In genomic region chr3:134365766-134366065, GRCh38 we compare ENCODE assay signal across 12 cellular contexts. TPM values are rescaled to one million over a fixed set of nuclear protein-coding genes. Genes with fewer than 3 reads are reported as not detected.
DNase-seq lines count a peak whose midpoint lies in the region; ATAC-seq and TF ChIP-seq lines count a peak whose summit lies in the region.
"Had no signal": no experiment of that assay in that cellular context is flagged by ENCODE, and none has a peak within 500 bp of the region (broad histone marks: within the 10 kb centered on the region; RNA-seq: fewer than 3 reads in every experiment).

No MANE protein-coding gene starts in this region.

- TF ChIP-seq CTCF in AG04450 (IDR thresholded peaks at IDR 0.05; ENCODE audit: low read depth, low read length): no peak
- TF ChIP-seq CTCF in RWPE1 (conservative IDR thresholded peaks at IDR 0.05; ENCODE audit: low read depth): no peak
- no peak for TF ChIP-seq CTCF in fibroblast of lung (conservative IDR thresholded peaks at IDR 0.05 in 1 of 2, IDR thresholded peaks at IDR 0.05 in 1 of 2; ENCODE audit: low read depth in 1 of 2, low read length in 2 of 2)

- WGBS in trophoblast cell (ENCODE audit: extremely low coverage, insufficient coverage, insufficient read length): no CpG with 5 or more reads among the region's 4 CpGs

- H4K91ac ChIP-seq in trophoblast cell (ENCODE audit: low read depth, low read length): no peak overlapping the region

- H2BK120ac ChIP-seq in trophoblast cell (ENCODE audit: insufficient read depth, low read length, poor library complexity): no peak overlapping the region

- no peak overlapping the region for H3K4ac ChIP-seq in trophoblast cell (ENCODE audit: low read depth, low read length)

- H3K36me3 ChIP-seq in fibroblast of lung (ENCODE audit: control insufficient read depth, insufficient read depth, low read length) (peaks cover 77% of the 10 kb centered on the region), trophoblast cell (ENCODE audit: control insufficient read depth in 1 of 2, insufficient read depth in 2 of 2, low read length in 2 of 2) (peaks cover 86 to 94% of the 10 kb centered on the region in 2 experiments)

- H2BK5ac ChIP-seq in trophoblast cell (ENCODE audit: low read depth, low read length, poor library complexity): peak overlapping the region; percentile 5

- no peaks in the 10 kb centered on the region for H4K20me1 ChIP-seq in fibroblast of lung (ENCODE audit: control insufficient read depth, extremely low read depth, insufficient read depth, low read length)

- H3K79me1 ChIP-seq in trophoblast cell (ENCODE audit: low read length): peaks cover 62% of the 10 kb centered on the region

- H4K12ac ChIP-seq in trophoblast cell (ENCODE audit: low read depth, low read length): no peak overlapping the region

- H2AFZ ChIP-seq in fibroblast of lung (ENCODE audit: low read length) (no peak overlapping the region), trophoblast cell (ENCODE audit: insufficient read depth, low read length, poor library complexity) (no peak overlapping the region)

- H3K4me3 ChIP-seq in AG04450 (ENCODE audit: low read depth, low read length) (no peak overlapping the region), fibroblast of lung (replicated peaks in 1 of 4; ENCODE audit: control extremely low read depth in 1 of 4, insufficient read depth in 1 of 4, low read depth in 3 of 4, low read length in 4 of 4) (no peak overlapping the region), trophoblast cell (ENCODE audit: low read depth, low read length) (no peak overlapping the region)
- H3K4me3 ChIP-seq: testis had no signal

- ATAC-seq in GM21515 (IDR thresholded peaks at IDR 0.05; ENCODE audit: unreplicated experiment) (no peak), GM19351 (IDR thresholded peaks at IDR 0.05; ENCODE audit: unreplicated experiment) (no peak), HG03159 (IDR thresholded peaks at IDR 0.05; ENCODE audit: unreplicated experiment) (no peak)

- no peak overlapping the region for H3K14ac ChIP-seq in trophoblast cell (ENCODE audit: low read length)

- H3K27ac ChIP-seq in AG04450 (ENCODE audit: low read depth, low read length): peak overlapping the region; percentile 77
- peak overlapping the region; percentile 97 for H3K27ac ChIP-seq in RWPE1
- peak overlapping the region; percentile 54 for H3K27ac ChIP-seq in fibroblast of lung (ENCODE audit: insufficient read depth, low read length)
- peak overlapping the region; percentile 78 for H3K27ac ChIP-seq in trophoblast cell (ENCODE audit: low read depth, low read length)
- H3K27ac ChIP-seq: C4-2B, testis had no signal

- no peak overlapping the region for H3K9ac ChIP-seq in fibroblast of lung (ENCODE audit: insufficient read depth, low read length)
- no peak overlapping the region for H3K9ac ChIP-seq in trophoblast cell (ENCODE audit: low read length)

- H2BK12ac ChIP-seq in trophoblast cell (ENCODE audit: low read length): peak overlapping the region; percentile 15

- H3K18ac ChIP-seq in trophoblast cell (ENCODE audit: low read length): peak overlapping the region; percentile 52

- no peak overlapping the region for H3K23ac ChIP-seq in trophoblast cell (ENCODE audit: low read length)

- no peaks in the 10 kb centered on the region; the same call in 1 of the 2 replicates for H3K9me3 ChIP-seq in AG04450 (ENCODE audit: control insufficient read depth, insufficient read depth, low read length)
- no peaks in the 10 kb centered on the region for H3K9me3 ChIP-seq in fibroblast of lung (ENCODE audit: control insufficient read depth, insufficient read depth, low read depth, low read length)
- no peaks in the 10 kb centered on the region for H3K9me3 ChIP-seq in trophoblast cell (ENCODE audit: insufficient read depth, low read depth, low read length)
- H3K9me3 ChIP-seq: testis had no signal

- no peak for DNase-seq in AG04450 (ENCODE audit: low read depth, low spot score)
- DNase-seq in RWPE1 (ENCODE audit: low spot score): no peak
- DNase-seq in fibroblast of lung (ENCODE audit: low read depth in 2 of 2): no peak
- DNase-seq in trophoblast cell: no peak
- DNase-seq in stimulated activated CD4-positive, alpha-beta T cell treated with anti-CD3 and anti-CD28 coated beads, Interleukin-1b, Interleukin-23, amount 100 ng/mL, for 48 hours: no peak
- DNase-seq: NK-92 treated with Interleukin-12 subunit alpha and Interleukin-12 subunit beta, amount 100 ng/mL, for 24 hours; occipital lobe; testis had no signal

- POLR2A ChIA-PET in AG04450 (lab: Yijun Ruan, JAX) (interaction anchor here (0.6 to 5.8 kb wide), 11 partner anchors 8 to 120 kb away, joined by 3 to 90 read pairs (median 9); partner anchors contain the start of genes AMOTL2, ANAPC13 and CEP63), RWPE1 (lab: Yijun Ruan, JAX; ENCODE audit: low non-redundant PET) (interaction anchor here (0.5 kb wide), 1 partner anchor 116 kb away, joined by 15 read pairs; no protein-coding TSS in a partner anchor)

- H3K4me1 ChIP-seq in fibroblast of lung (ENCODE audit: control insufficient read depth, extremely low read depth, insufficient read depth, low read length) (peaks cover 87% of the 10 kb centered on the region), trophoblast cell (ENCODE audit: control insufficient read depth in 1 of 2, insufficient read depth in 2 of 2, low read length in 2 of 2) (peaks cover 54 to 76% of the 10 kb centered on the region in 2 experiments)

- H3K4me2 ChIP-seq in fibroblast of lung (ENCODE audit: extremely low read depth, insufficient read depth, low read length) (peak overlapping the region; percentile 32), trophoblast cell (ENCODE audit: low read length) (no peak overlapping the region)

- H3K27me3 ChIP-seq in AG04450 (ENCODE audit: control insufficient read depth, insufficient read depth, low read length): no peaks in the 10 kb centered on the region
- no peaks in the 10 kb centered on the region for H3K27me3 ChIP-seq in fibroblast of lung (ENCODE audit: control insufficient read depth, insufficient read depth, low read length)
- no peaks in the 10 kb centered on the region for H3K27me3 ChIP-seq in trophoblast cell (ENCODE audit: insufficient read depth, low read length)
- H3K27me3 ChIP-seq: testis had no signal

- no peak overlapping the region for H2AK5ac ChIP-seq in trophoblast cell (ENCODE audit: low read length)

- peak overlapping the region; percentile 17 for H4K8ac ChIP-seq in trophoblast cell (ENCODE audit: low read depth, low read length)

- CTCF ChIA-PET in AG04450 (lab: Charles Lee): interaction anchor here (0.9 to 4.7 kb wide), 5 partner anchors 52 to 114 kb away, joined by 3 to 38 read pairs (median 5); no protein-coding TSS in a partner anchor
- CTCF ChIA-PET in RWPE1 (lab: Yijun Ruan, JAX): interaction anchor here (0.9 to 2.6 kb wide), 2 partner anchors 107 to 115 kb away, joined by 3 to 11 read pairs; no protein-coding TSS in a partner anchor

- H3K79me2 ChIP-seq in fibroblast of lung (ENCODE audit: control insufficient read depth, insufficient read depth, low read length) (peaks cover 74% of the 10 kb centered on the region), trophoblast cell (ENCODE audit: control insufficient read depth, insufficient read depth, low read length, poor library complexity) (peaks cover 10% of the 10 kb centered on the region)

RNA-seq across cellular contexts. Expression of gene AMOTL2, which starts 8.5 kb away (rescaled TPM):
- 74.5 and 78.9 TPM in 2 replicates for polyA plus RNA-seq in AG04450 (2011; rRNA removed)
- polyA minus RNA-seq in AG04450 (2011; rRNA and poly(A)+ RNA removed): 111 and 136 TPM in 2 replicates
- 58.6 and 74.6 TPM in 2 replicates for total RNA-seq in fibroblast of lung
- polyA plus RNA-seq in fibroblast of lung: 68.9 and 97.0 TPM in 2 replicates
- polyA plus RNA-seq in fibroblast of lung (2012): 59.7 and 93.1 TPM in 2 replicates
- polyA minus RNA-seq in fibroblast of lung (ENCODE audit: low replicate concordance): 187 and 260 TPM in 2 replicates
- 83.2 and 85.9 TPM in 2 replicates for polyA plus RNA-seq in trophoblast cell (2013)
